Comparison of ENCODE assay signal across 8 cellular contexts in the genomic region with DNA sequence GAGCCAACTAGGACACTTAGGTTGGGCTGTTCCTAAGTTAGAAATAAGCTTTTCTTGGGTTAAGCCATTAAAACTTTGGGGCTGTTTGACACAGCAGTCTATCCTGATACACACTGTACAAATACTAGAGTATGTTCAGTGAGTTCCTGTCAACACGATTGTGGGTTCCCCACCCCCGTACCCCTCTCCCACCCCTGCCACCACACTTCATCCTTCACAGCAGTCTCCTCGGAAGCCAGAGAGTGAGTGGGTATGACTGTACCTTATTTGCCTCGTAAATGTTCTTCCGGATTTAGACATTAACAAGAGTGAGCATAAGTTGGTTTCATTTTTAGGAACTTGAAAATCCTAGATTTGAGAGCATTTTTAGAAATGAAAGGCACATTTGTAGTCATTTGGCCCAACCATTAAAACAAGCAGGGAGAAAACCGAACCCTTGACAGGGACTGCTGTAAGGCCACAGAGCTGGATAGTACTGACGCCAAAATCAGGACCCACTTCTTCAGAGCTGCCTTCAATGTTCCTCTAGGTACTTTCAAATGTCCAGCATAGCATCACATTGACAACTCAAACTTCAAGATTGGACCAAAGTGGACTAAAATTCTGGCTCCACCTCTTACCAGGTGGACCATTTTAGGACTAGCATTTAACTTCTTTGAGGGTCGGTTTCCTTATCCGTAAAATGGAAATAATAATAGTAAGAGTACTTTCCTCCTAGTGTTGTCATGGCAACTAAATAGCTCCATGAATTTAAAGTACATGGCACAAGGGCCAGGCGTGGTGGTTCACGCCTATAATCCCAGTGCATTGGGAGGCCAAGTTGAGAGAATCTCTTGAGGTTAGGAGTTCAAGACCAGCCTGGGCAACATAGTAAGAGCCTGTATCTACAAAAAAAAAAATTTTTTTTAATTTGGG.
A peak's percentile ranks its signal among the peaks of the same experiment; 100 is the strongest.
DNase-seq lines count a peak whose midpoint lies in the region; ATAC-seq and TF ChIP-seq lines count a peak whose summit lies in the region.

No MANE protein-coding gene starts in this region.

- H2AFZ ChIP-seq in Loucy (ENCODE audit: low read length): peak overlapping the region; percentile 58

- H4K20me1 ChIP-seq in Loucy (ENCODE audit: insufficient read depth, low read length, poor library complexity, severe bottlenecking): no peaks in the 10 kb centered on the region

- H3K27me3 ChIP-seq in Loucy (ENCODE audit: insufficient read depth, low read length, poor library complexity, severe bottlenecking): no peaks in the 10 kb centered on the region

- no peak overlapping the region for H3K27ac Mint-ChIP-seq in Calu3 (ENCODE audit: unreplicated experiment)

- no peaks in the 10 kb centered on the region for H3K9me3 Mint-ChIP-seq in Calu3 (ENCODE audit: low read depth, unreplicated experiment)

- H3K36me3 Mint-ChIP-seq in Calu3 (ENCODE audit: insufficient read depth, unreplicated experiment): no peaks in the 10 kb centered on the region

- H3K9me2 ChIP-seq in Loucy (replicated peaks; ENCODE audit: low read depth, low read length): no peaks in the 10 kb centered on the region

- CTCF ChIA-PET in Calu3 (lab: Charles Lee): interaction anchor here (0.5 to 0.8 kb wide), 2 partner anchors 20 to 28 kb away, joined by 3 read pairs; no protein-coding TSS in a partner anchor

- peak; percentile 87 for ATAC-seq in GM21528 (IDR thresholded peaks at IDR 0.05; ENCODE audit: low FRiP score, unreplicated experiment)

- H3K9ac ChIP-seq in Loucy (ENCODE audit: low read depth, low read length, poor library complexity, severe bottlenecking): peak overlapping the region; percentile 12

- intact Hi-C loops in Calu3 (cut with micrococcal nuclease; ENCODE audit: unreplicated experiment): no loop called here

- H3K9me3 ChIP-seq in Loucy (ENCODE audit: insufficient read depth, low read depth, low read length): no peaks in the 10 kb centered on the region

- H3F3A ChIP-seq in Loucy (ENCODE audit: low read depth): no peaks in the 10 kb centered on the region

- no peaks in the 10 kb centered on the region for H3K36me3 ChIP-seq in Loucy (ENCODE audit: insufficient read depth, low read length)

- no peaks in the 10 kb centered on the region for H3K79me2 ChIP-seq in Loucy (ENCODE audit: insufficient read depth, low read length)

- H3K4me2 ChIP-seq in Loucy (ENCODE audit: low read depth, low read length, poor library complexity, severe bottlenecking): peak overlapping the region; percentile 60

- no peaks in the 10 kb centered on the region for H3K27me3 Mint-ChIP-seq in Calu3 (ENCODE audit: unreplicated experiment)

- H3K4me3 ChIP-seq in Loucy (ENCODE audit: low read length, poor library complexity, severe bottlenecking): peak overlapping the region; percentile 53

- no peak overlapping the region for H3K4me3 Mint-ChIP-seq in Calu3 (ENCODE audit: low read depth, unreplicated experiment)

- DNase-seq in EL (peak; percentile 38), Calu3 (no peak), T-helper 9 cell (no peak), iPS-NIHi7 (ENCODE audit: extremely low spot score) (no peak)
- peak; percentile 60 for DNase-seq in activated naive CD4-positive, alpha-beta T cell treated with Interleukin-2 at 50 U/mL for 16 hours
- peak; percentile 52 for DNase-seq in stimulated activated CD4-positive, alpha-beta T cell treated with anti-CD3 and anti-CD28 coated beads, Interleukin-4, amount 100 ng/mL, for 24 hours

- H3K4me1 Mint-ChIP-seq in Calu3 (ENCODE audit: low read depth, unreplicated experiment): peaks cover 25% of the 10 kb centered on the region

- BruUV-seq in Calu3 (replicated peaks; lab: Mats Ljungman, UMichigan): no TSS peak

- peaks cover 26% of the 10 kb centered on the region for H3K4me1 ChIP-seq in Loucy (ENCODE audit: insufficient read depth, low read length, poor library complexity, severe bottlenecking)

- TF ChIP-seq CTCF in Loucy (conservative IDR thresholded peaks at IDR 0.05; ENCODE audit: low read length): no peak
- no peak for TF ChIP-seq CTCF in Calu3 (IDR thresholded peaks at IDR 0.05; ENCODE audit: unreplicated experiment)

Comparison
In these comparisons a context has a peak if more than half of its experiments do, and no peak if none do; other contexts are left out.
1. DNase-seq: peak in EL (single experiment), activated naive CD4-positive, alpha-beta T cell treated with Interleukin-2 at 50 U/mL for 16 hours (single experiment) and stimulated activated CD4-positive, alpha-beta T cell treated with anti-CD3 and anti-CD28 coated beads, Interleukin-4, amount 100 ng/mL, for 24 hours (single experiment); none in Calu3 (single experiment), T-helper 9 cell (single experiment) and iPS-NIHi7 (single experiment).